In genomic region chrX:279757-280604, GRCh38 we compare ENCODE assay signal across 7 cellular contexts. TPM values are rescaled to one million over a fixed set of nuclear protein-coding genes. Genes with fewer than 3 reads are reported as not detected.
DNase-seq lines count a peak whose midpoint lies in the region; ATAC-seq, FAIRE-seq and TF ChIP-seq lines count a peak whose summit lies in the region.
"Not testable (repeated sequence)": the region's sequence is repeated elsewhere in the genome, so short reads cannot be mapped to it uniquely, and the experiment has no call there.

No MANE protein-coding gene starts in this region.

- H3K27me3 Mint-ChIP-seq in WTC11 (ENCODE audit: low read depth); activated naive CD4-positive, alpha-beta T cell treated with anti-CD3 and anti-CD28 coated beads, Interleukin-2, amount 50 U/mL, for 24 hours: not testable (repeated sequence)

- H2AK5ac ChIP-seq in mesenchymal stem cell (ENCODE audit: low read length, severe bottlenecking), result not testable (repeated sequence)

- H3K4me1 ChIP-seq in Karpas-422 (ENCODE audit: low read length) (peaks cover 39% of the 10 kb centered on the region), mesenchymal stem cell (ENCODE audit: control insufficient read depth, insufficient read depth, low read depth, low read length) (peaks cover 34% of the 10 kb centered on the region), osteoblast (ENCODE audit: insufficient read depth, low read length) (peaks cover 11% of the 10 kb centered on the region)

- peaks cover 11% of the 10 kb centered on the region for H3K36me3 ChIP-seq in Karpas-422 (ENCODE audit: insufficient read depth, low read length)
- H3K36me3 ChIP-seq in mesenchymal stem cell (ENCODE audit: control insufficient read depth in 1 of 2, insufficient read depth in 2 of 2, low read depth in 1 of 2, low read length in 2 of 2), result peaks cover 8 to 10% of the 10 kb centered on the region in 2 experiments
- H3K36me3 ChIP-seq in osteoblast (ENCODE audit: insufficient read depth, low read length), result not testable (repeated sequence)

- H3K4me3 ChIP-seq in Karpas-422 (ENCODE audit: low read length), result peak overlapping the region; percentile 61
- not testable (repeated sequence) for H3K4me3 ChIP-seq in fibroblast of pulmonary artery (replicated peaks; ENCODE audit: low read depth, low read length); mesenchymal stem cell (ENCODE audit: insufficient read depth in 1 of 2, low read depth in 1 of 2, low read length in 2 of 2); osteoblast (ENCODE audit: insufficient read depth, low read length)

- not testable (repeated sequence) for H4K20me1 ChIP-seq in Karpas-422 (ENCODE audit: insufficient read depth, low read depth, low read length); osteoblast (ENCODE audit: insufficient read depth, low read length)

- peak overlapping the region; percentile 53 for H3K4me3 Mint-ChIP-seq in WTC11
- H3K4me3 Mint-ChIP-seq in activated naive CD4-positive, alpha-beta T cell treated with anti-CD3 and anti-CD28 coated beads, Interleukin-2, amount 50 U/mL, for 24 hours, result peak overlapping the region; percentile 42

- not testable (repeated sequence) for TF ChIP-seq CTCF in WTC11 (IDR thresholded peaks at IDR 0.05); fibroblast of pulmonary artery (IDR thresholded peaks at IDR 0.05; ENCODE audit: low read length, missing control alignments); osteoblast (IDR thresholded peaks at IDR 0.05; ENCODE audit: extremely low read depth, low read depth, low read length)

- not testable (repeated sequence) for H3K4ac ChIP-seq in mesenchymal stem cell (ENCODE audit: low read depth in 1 of 2, low read length in 2 of 2)

- POLR2A ChIA-PET in WTC11 (lab: Charles Lee), result not testable (repeated sequence)

- not testable (repeated sequence) for H4K91ac ChIP-seq in mesenchymal stem cell (ENCODE audit: low read length)

- not testable (repeated sequence) for H2BK5ac ChIP-seq in mesenchymal stem cell (ENCODE audit: low read depth, low read length, poor library complexity, severe bottlenecking)

- CTCF ChIA-PET in WTC11 (lab: Charles Lee), result not testable (repeated sequence)

- H3K9ac ChIP-seq in Karpas-422 (ENCODE audit: low read length), result peak overlapping the region; percentile 68
- H3K9ac ChIP-seq in mesenchymal stem cell (ENCODE audit: low read length), result not testable (repeated sequence)

- not testable (repeated sequence) for DNase-seq in GM12891 (ENCODE audit: insufficient read length, low spot score); mesenchymal stem cell
- DNase-seq in Karpas-422 (peak; percentile 78), WTC11 (ENCODE audit: low spot score) (peak; percentile 73), fibroblast of pulmonary artery (ENCODE audit: low read depth) (peak; percentile 19), osteoblast (ENCODE audit: insufficient read length, low spot score, missing footprints) (peak; percentile 61)

- not testable (repeated sequence) for H3K79me1 ChIP-seq in mesenchymal stem cell (replicated peaks; ENCODE audit: low read length, poor library complexity, severe bottlenecking)

- H3K79me2 ChIP-seq in Karpas-422 (ENCODE audit: low read length), result peaks cover 24% of the 10 kb centered on the region
- H3K79me2 ChIP-seq in osteoblast (ENCODE audit: insufficient read depth, low read length), result peaks cover 12% of the 10 kb centered on the region

- H4K8ac ChIP-seq in mesenchymal stem cell (ENCODE audit: low read length), result peak overlapping the region; percentile 56

- H3K27ac Mint-ChIP-seq in WTC11, result peak overlapping the region; percentile 94
- not testable (repeated sequence) for H3K27ac Mint-ChIP-seq in activated naive CD4-positive, alpha-beta T cell treated with anti-CD3 and anti-CD28 coated beads, Interleukin-2, amount 50 U/mL, for 24 hours

- H2BK12ac ChIP-seq in mesenchymal stem cell (ENCODE audit: low read length in 2 of 2), result not testable (repeated sequence)

- not testable (repeated sequence) for H2BK120ac ChIP-seq in mesenchymal stem cell (ENCODE audit: low read depth, low read length)

- 85% methylated on average over 32 of the region's 45 CpGs for WGBS in mesenchymal stem cell

- ATAC-seq in WTC11, result not testable (repeated sequence)

- not testable (repeated sequence) for H3K23ac ChIP-seq in mesenchymal stem cell (ENCODE audit: low read length in 2 of 2)

- TF ChIP-seq POLR2A in GM12891 (IDR thresholded peaks at IDR 0.05; ENCODE audit: low read depth, low read length), result not testable (repeated sequence)

- peaks cover 24% of the 10 kb centered on the region for H3K36me3 Mint-ChIP-seq in WTC11
- not testable (repeated sequence) for H3K36me3 Mint-ChIP-seq in activated naive CD4-positive, alpha-beta T cell treated with anti-CD3 and anti-CD28 coated beads, Interleukin-2, amount 50 U/mL, for 24 hours

- not testable (repeated sequence) for H3K9me2 ChIP-seq in Karpas-422 (replicated peaks; ENCODE audit: insufficient read depth, low read length)

- H3K4me2 ChIP-seq in Karpas-422 (ENCODE audit: low read depth, low read length, poor library complexity, severe bottlenecking), result peak overlapping the region; percentile 58
- not testable (repeated sequence) for H3K4me2 ChIP-seq in mesenchymal stem cell (ENCODE audit: low read length, poor library complexity, severe bottlenecking); osteoblast (ENCODE audit: insufficient read depth, low read length)

- H3K18ac ChIP-seq in mesenchymal stem cell (ENCODE audit: low read depth in 1 of 2, low read length in 2 of 2), result peak overlapping the region in 1 of 2 experiments; percentile 31

- H3K4me1 Mint-ChIP-seq in WTC11, result peaks cover 33% of the 10 kb centered on the region
- peaks cover 25% of the 10 kb centered on the region for H3K4me1 Mint-ChIP-seq in activated naive CD4-positive, alpha-beta T cell treated with anti-CD3 and anti-CD28 coated beads, Interleukin-2, amount 50 U/mL, for 24 hours

- not testable (repeated sequence) for H3K9me3 ChIP-seq in Karpas-422 (ENCODE audit: low read length); mesenchymal stem cell (ENCODE audit: control insufficient read depth, low read length); osteoblast (ENCODE audit: low read depth, low read length)

- H3K27ac ChIP-seq in Karpas-422 (ENCODE audit: low read length), result peak overlapping the region; percentile 84
- H3K27ac ChIP-seq in mesenchymal stem cell (ENCODE audit: low read length, poor library complexity, severe bottlenecking); osteoblast (ENCODE audit: low read depth, low read length): not testable (repeated sequence)

- not testable (repeated sequence) for H3K14ac ChIP-seq in mesenchymal stem cell (ENCODE audit: low read length in 2 of 2)

- FAIRE-seq in GM12891 (lab: Jason Lieb, UNC), result peak; percentile 52

- H2BK15ac ChIP-seq in mesenchymal stem cell (ENCODE audit: low read depth, poor library complexity, severe bottlenecking), result not testable (repeated sequence)

- H3K9me3 Mint-ChIP-seq in WTC11; activated naive CD4-positive, alpha-beta T cell treated with anti-CD3 and anti-CD28 coated beads, Interleukin-2, amount 50 U/mL, for 24 hours: not testable (repeated sequence)

- H2AFZ ChIP-seq in Karpas-422 (ENCODE audit: low read length); mesenchymal stem cell (ENCODE audit: low read depth, low read length); osteoblast (ENCODE audit: low read length): not testable (repeated sequence)

- H3K27me3 ChIP-seq in Karpas-422 (ENCODE audit: low read length); mesenchymal stem cell (ENCODE audit: control insufficient read depth in 1 of 2, insufficient read depth in 1 of 2, low read length in 2 of 2); osteoblast (ENCODE audit: insufficient read depth, low read length): not testable (repeated sequence)

TF ChIP-seq in WTC11, 78 proteins besides CTCF, POLR2A, EP300 and RAD21:
- TF ChIP-seq RELA (CRISPR knock-in tag; IDR thresholded peaks at IDR 0.05; ENCODE audit: borderline replicate concordance) (0 out of 2 replicates have a peak, but pooled peaks have one; percentile 38), GTF2I (CRISPR knock-in tag; conservative IDR thresholded peaks at IDR 0.05) (0 out of 2 replicates have a peak, but pooled peaks have one; percentile 35)

RNA-seq across cellular contexts. Expression of gene PLCXD1, which starts 1.2 kb away (rescaled TPM):
- polyA plus RNA-seq in GM12891 (2012; ENCODE audit: low read depth, missing spikeins), result 21.2 TPM
- total RNA-seq in Karpas-422 (2014; rRNA removed; shearing (Covaris generic); ENCODE audit: low replicate concordance), result 49.4 and 69.5 TPM in 2 replicates
- total RNA-seq in WTC11 (2021) (131 to 155 TPM (median 150 TPM) in 3 replicates), osteoblast (3.3 and 4.1 TPM in 2 replicates)
- 15.8 TPM for polyA plus RNA-seq in mesenchymal stem cell (2013, experiment 1 of 2)
- 14.5 TPM for polyA plus RNA-seq in mesenchymal stem cell (2013, experiment 2 of 2)

RNA-seq across cellular contexts. Expression of gene GTPBP6, which starts 38.6 kb away (rescaled TPM):
- polyA plus RNA-seq in GM12891 (2012; ENCODE audit: low read depth, missing spikeins), result 29.7 TPM
- total RNA-seq in Karpas-422 (2014; rRNA removed; shearing (Covaris generic); ENCODE audit: low replicate concordance), result 19.4 and 57.3 TPM in 2 replicates
- total RNA-seq in WTC11 (2021) (63.9 to 68.5 TPM (median 67.9 TPM) in 3 replicates), osteoblast (34.2 and 34.4 TPM in 2 replicates)
- polyA plus RNA-seq in mesenchymal stem cell (2013, experiment 1 of 2), result 29.7 TPM
- 29.8 TPM for polyA plus RNA-seq in mesenchymal stem cell (2013, experiment 2 of 2)
